In genomic region chr2:43221660-43222471, GRCh38 we compare ENCODE assay signal across 1 cellular context.
A peak's percentile ranks its signal among the peaks of the same experiment; 100 is the strongest.
TF ChIP-seq lines count a peak whose summit lies in the region.

No MANE protein-coding gene starts in this region.

TF ChIP-seq in GM12878, 131 proteins besides CTCF, POLR2A, EP300 and RAD21 (continued from another document and continues in another):
- TF ChIP-seq BHLHE40 (IDR thresholded peaks at IDR 0.05; ENCODE audit: borderline replicate concordance in 1 of 2, low read depth in 2 of 2, low read length in 1 of 2), result peak in 1 of 2 experiments; percentile 32; a peak in 1 of 4 replicates
- TF ChIP-seq JUND (IDR thresholded peaks at IDR 0.05; ENCODE audit: low read depth, low read length), result no peak
- TF ChIP-seq HDAC2 (IDR thresholded peaks at IDR 0.05), result no peak
- TF ChIP-seq RBBP5 (conservative IDR thresholded peaks at IDR 0.05), result no peak
- TF ChIP-seq BACH1 (IDR thresholded peaks at IDR 0.05; ENCODE audit: borderline replicate concordance), result peak; percentile 78
- TF ChIP-seq ASH2L (IDR thresholded peaks at IDR 0.05; ENCODE audit: borderline replicate concordance, low read depth), result no peak
- no peak for TF ChIP-seq ZZZ3 (IDR thresholded peaks at IDR 0.05; ENCODE audit: control insufficient read depth, insufficient read length, low read depth)
- peak; percentile 76 for TF ChIP-seq RELB (IDR thresholded peaks at IDR 0.05; ENCODE audit: low read depth)
- no peak for TF ChIP-seq NRF1 (conservative IDR thresholded peaks at IDR 0.05; ENCODE audit: low read depth, low read length)
- no peak for TF ChIP-seq ZBTB11 (CRISPR knock-in tag; IDR thresholded peaks at IDR 0.05)
- TF ChIP-seq FOS (IDR thresholded peaks at IDR 0.05; ENCODE audit: borderline replicate concordance, extremely low read depth, insufficient read length), result no peak
- TF ChIP-seq IRF3 (IDR thresholded peaks at IDR 0.05), result no peak
- no peak for TF ChIP-seq ZNF592 (IDR thresholded peaks at IDR 0.05)
- TF ChIP-seq ZBTB33 (IDR thresholded peaks at IDR 0.05), result no peak
- TF ChIP-seq CBFB (IDR thresholded peaks at IDR 0.05; ENCODE audit: low read depth), result peak; percentile 58
- no peak for TF ChIP-seq BRCA1 (IDR thresholded peaks at IDR 0.05; ENCODE audit: low read depth, low read length)
- no peak for TF ChIP-seq RB1 (IDR thresholded peaks at IDR 0.05; ENCODE audit: borderline replicate concordance)
- no peak for TF ChIP-seq NFXL1 (IDR thresholded peaks at IDR 0.05; ENCODE audit: borderline replicate concordance)
- TF ChIP-seq BMI1 (IDR thresholded peaks at IDR 0.05; ENCODE audit: borderline replicate concordance), result 0 out of 2 replicates have a peak, but pooled peaks have one; percentile 43
- no peak for TF ChIP-seq ZNF274 (IDR thresholded peaks at IDR 0.05; ENCODE audit: insufficient read depth, insufficient read length)
- no peak for TF ChIP-seq BCL11A (IDR thresholded peaks at IDR 0.05; ENCODE audit: low read depth, low read length)
- TF ChIP-seq SMC3 (IDR thresholded peaks at IDR 0.05; ENCODE audit: borderline replicate concordance, low read length), result no peak
- TF ChIP-seq TCF3 (IDR thresholded peaks at IDR 0.05; ENCODE audit: borderline replicate concordance, insufficient read depth, low read depth, low read length), result no peak
- no peak for TF ChIP-seq ZNF217 (IDR thresholded peaks at IDR 0.05)
- TF ChIP-seq NR2C2 (IDR thresholded peaks at IDR 0.05; ENCODE audit: borderline replicate concordance, control insufficient read depth, insufficient read length, low read depth), result no peak
- TF ChIP-seq JUNB (IDR thresholded peaks at IDR 0.05), result no peak
- TF ChIP-seq ETV6 (conservative IDR thresholded peaks at IDR 0.05 in 1 of 2, IDR thresholded peaks at IDR 0.05 in 1 of 2; ENCODE audit: borderline replicate concordance in 1 of 2, low read depth in 1 of 2), result no peak
- no peak for TF ChIP-seq EED (IDR thresholded peaks at IDR 0.05; ENCODE audit: low read depth)
- TF ChIP-seq PAX8 (IDR thresholded peaks at IDR 0.05), result no peak
- no peak for TF ChIP-seq NR2C1 (IDR thresholded peaks at IDR 0.05)
- TF ChIP-seq ATF7 (IDR thresholded peaks at IDR 0.05; ENCODE audit: low read depth), result no peak
- 0 out of 2 replicates have a peak, but pooled peaks have one; percentile 8 for TF ChIP-seq YY1 (IDR thresholded peaks at IDR 0.05; ENCODE audit: low read depth, low read length)
- no peak for TF ChIP-seq TCF12 (IDR thresholded peaks at IDR 0.05; ENCODE audit: low read depth, low read length)
- TF ChIP-seq PAX5 (IDR thresholded peaks at IDR 0.05; ENCODE audit: borderline replicate concordance, low read depth, low read length), result 0 out of 2 replicates have a peak, but pooled peaks have one; percentile 10
- TF ChIP-seq MYC (IDR thresholded peaks at IDR 0.05; ENCODE audit: insufficient read depth, insufficient read length, insufficient replicate concordance, low read length, severe bottlenecking), result no peak
- TF ChIP-seq SP1 (IDR thresholded peaks at IDR 0.05; ENCODE audit: low read depth, low read length), result no peak
- TF ChIP-seq ZNF687 (IDR thresholded peaks at IDR 0.05), result peak; percentile 46; the same call in 1 of the 2 replicates
- no peak for TF ChIP-seq ZNF622 (IDR thresholded peaks at IDR 0.05)
- TF ChIP-seq PKNOX1 (IDR thresholded peaks at IDR 0.05), result no peak
- no peak for TF ChIP-seq SMARCA5 (IDR thresholded peaks at IDR 0.05)
- peak; percentile 61 for TF ChIP-seq MLLT1 (IDR thresholded peaks at IDR 0.05)
- no peak for TF ChIP-seq MTA2 (IDR thresholded peaks at IDR 0.05; ENCODE audit: low read depth)
- TF ChIP-seq IRF5 (IDR thresholded peaks at IDR 0.05; ENCODE audit: borderline replicate concordance), result no peak
